ENCODE assay signal across 14 cellular contexts in the genomic region with DNA sequence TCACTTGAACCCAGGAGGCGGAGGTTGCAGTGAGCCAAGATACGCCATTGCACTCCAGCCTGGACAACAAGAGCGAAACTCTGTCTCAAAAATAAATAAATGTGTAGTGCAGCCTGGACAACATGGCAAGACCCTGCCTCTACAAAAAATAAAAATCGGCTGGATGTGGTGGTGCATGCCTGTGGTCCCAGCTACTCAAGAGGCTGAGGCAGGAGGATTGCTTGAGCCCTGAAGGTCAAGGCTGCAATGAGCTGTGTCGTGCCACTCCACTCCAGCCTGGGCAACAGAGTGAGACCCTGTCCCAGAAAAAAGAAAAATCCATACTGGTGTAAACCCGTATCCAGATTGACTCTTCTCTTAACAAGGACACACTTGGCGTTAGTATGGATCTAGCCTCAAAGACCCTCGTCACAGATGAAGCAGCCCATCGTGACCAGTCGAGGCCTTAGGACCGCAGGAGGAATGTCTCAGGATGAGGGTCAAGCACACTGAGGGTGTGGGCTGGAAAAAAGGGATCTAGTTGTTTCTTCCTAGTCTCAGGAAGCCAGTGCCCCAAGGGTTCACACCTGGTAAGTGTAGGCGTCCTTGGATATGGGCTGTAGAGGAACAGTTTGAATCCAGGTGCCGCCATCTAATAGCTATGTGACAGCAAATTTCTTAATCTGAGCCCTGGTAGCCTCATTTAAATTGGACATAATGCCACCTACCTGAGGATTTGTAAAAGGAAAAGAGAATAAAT. TPM values are rescaled to one million over a fixed set of nuclear protein-coding genes. Genes with fewer than 3 reads are reported as not detected.
A peak's percentile ranks its signal among the peaks of the same experiment; 100 is the strongest.
DNase-seq lines count a peak whose midpoint lies in the region; ATAC-seq, FAIRE-seq and TF ChIP-seq lines count a peak whose summit lies in the region.
"Had no signal": no experiment of that assay in that cellular context is flagged by ENCODE, and none has a peak within 500 bp of the region (broad histone marks: within the 10 kb centered on the region; RNA-seq: fewer than 3 reads in every experiment).

No MANE protein-coding gene starts in this region.

- no peak for DNase-seq in activated CD8-positive, alpha-beta memory T cell treated with anti-CD3 and anti-CD28 coated beads, Interleukin-2, amount 10 ng/mL, durations not matched to agents 7 days and 5 days
- DNase-seq in activated CD8-positive, alpha-beta memory T cell treated with anti-CD3 and anti-CD28 coated beads for 24 hours, result no peak
- DNase-seq in K562 (ENCODE audit: extremely low read depth in 1 of 4, low spot score in 3 of 4) (no peak), KBM-7 (no peak)
- no peak for DNase-seq in effector CD8-positive, alpha-beta T cell (lab: John Stamatoyannopoulos, UW)
- DNase-seq: dorsolateral prefrontal cortex, HCEC 1CT, NCI-H1048 had no signal

- H3K4me2 ChIP-seq in K562 (ENCODE audit: insufficient read depth, low read length), result no peak overlapping the region

- H3K36me3 ChIP-seq in K562 (ENCODE audit: control insufficient read depth, insufficient read depth, low read length), result peaks cover 33% of the 10 kb centered on the region; the same call in 2 of the 3 replicates

- peaks cover 23% of the 10 kb centered on the region for H3K4me1 Mint-ChIP-seq in activated CD8-positive, alpha-beta memory T cell treated with anti-CD3 and anti-CD28 coated beads, Interleukin-2, amount 10 ng/mL, durations not matched to agents 7 days and 5 days
- peaks cover 18 to 33% (median 21%) of the 10 kb centered on the region in 3 donors for H3K4me1 Mint-ChIP-seq in IgD-negative memory B cell
- H3K4me1 Mint-ChIP-seq in stimulated activated memory B cell treated with anti-CD40 and anti-IgM and Interleukin-4, amounts not matched to agents 10 μg/mL and 1 μg/mL and 100 μg/mL, for 72 hours, result peaks cover 83% of the 10 kb centered on the region

- H4K20me1 ChIP-seq in K562 (replicated peaks; ENCODE audit: control insufficient read depth, insufficient read depth, low read length), result no peaks in the 10 kb centered on the region

- BruUV-seq in K562 (replicated peaks; lab: Mats Ljungman, UMichigan), result no TSS peak

- 86% methylated on average over 12 of the region's 13 CpGs for WGBS in K562 (ENCODE audit: insufficient coverage, low coverage, missing lambda C conversion rate)

- no peak for FAIRE-seq in K562 (lab: Jason Lieb, UNC)

- intact Hi-C loops in K562 (cut with micrococcal nuclease), result loop anchor here (2.0 to 5.0 kb wide), 2 partner anchors 70 to 89 kb away; a partner anchor contains a TSS

- H3K27ac ChIP-seq in K562 (ENCODE audit: extremely low read depth, low read depth, low read length), result no peak overlapping the region; the same call in 2 of the 3 replicates
- H3K27ac ChIP-seq: prostate gland had no signal

- H3K27me3 ChIP-seq in K562 (ENCODE audit: control insufficient read depth in 2 of 2, insufficient read depth in 2 of 2, low read length in 2 of 2), result no peaks in the 10 kb centered on the region
- H3K27me3 ChIP-seq: dorsolateral prefrontal cortex had no signal

- ATAC-seq in activated CD8-positive, alpha-beta memory T cell treated with anti-CD3 and anti-CD28 coated beads, Interleukin-2, amount 10 ng/mL, durations not matched to agents 7 days and 5 days, result no peak
- ATAC-seq in K562 (no peak), HG03175 (IDR thresholded peaks at IDR 0.05; ENCODE audit: unreplicated experiment) (no peak)
- no peak for ATAC-seq in stimulated activated memory B cell treated with anti-CD40 and anti-IgM and Interleukin-4, amounts not matched to agents 10 μg/mL and 1 μg/mL and 100 μg/mL, for 72 hours

- no peak overlapping the region for H3K4me3 Mint-ChIP-seq in activated CD8-positive, alpha-beta memory T cell treated with anti-CD3 and anti-CD28 coated beads, Interleukin-2, amount 10 ng/mL, durations not matched to agents 7 days and 5 days
- H3K4me3 Mint-ChIP-seq in IgD-negative memory B cell, result peak overlapping the region in 1 of 4 donors; percentile 75
- H3K4me3 Mint-ChIP-seq in stimulated activated memory B cell treated with anti-CD40 and anti-IgM and Interleukin-4, amounts not matched to agents 10 μg/mL and 1 μg/mL and 100 μg/mL, for 72 hours, result no peak overlapping the region

- TF ChIP-seq CTCF in K562 (IDR thresholded peaks at IDR 0.05 in 2 of 3, conservative IDR thresholded peaks at IDR 0.05 in 1 of 3; ENCODE audit: insufficient read depth in 2 of 3, low read depth in 1 of 3, low read length in 3 of 3), result no peak

- peak overlapping the region; percentile 86 for H3K27ac Mint-ChIP-seq in activated CD8-positive, alpha-beta memory T cell treated with anti-CD3 and anti-CD28 coated beads, Interleukin-2, amount 10 ng/mL, durations not matched to agents 7 days and 5 days
- peak overlapping the region; percentile 65 to 98 (median 90) for H3K27ac Mint-ChIP-seq in IgD-negative memory B cell
- H3K27ac Mint-ChIP-seq in stimulated activated memory B cell treated with anti-CD40 and anti-IgM and Interleukin-4, amounts not matched to agents 10 μg/mL and 1 μg/mL and 100 μg/mL, for 72 hours, result peak overlapping the region; percentile 77

- H3K9me1 ChIP-seq in K562 (ENCODE audit: control insufficient read depth, insufficient read depth, low read length), result no peaks in the 10 kb centered on the region

- no peaks in the 10 kb centered on the region for H3K9me3 Mint-ChIP-seq in activated CD8-positive, alpha-beta memory T cell treated with anti-CD3 and anti-CD28 coated beads, Interleukin-2, amount 10 ng/mL, durations not matched to agents 7 days and 5 days (ENCODE audit: low read depth)
- no peaks in the 10 kb centered on the region for H3K9me3 Mint-ChIP-seq in IgD-negative memory B cell
- no peaks in the 10 kb centered on the region for H3K9me3 Mint-ChIP-seq in stimulated activated memory B cell treated with anti-CD40 and anti-IgM and Interleukin-4, amounts not matched to agents 10 μg/mL and 1 μg/mL and 100 μg/mL, for 72 hours

- H3K4me3 ChIP-seq in K562, result no peak overlapping the region
- H3K4me3 ChIP-seq: dorsolateral prefrontal cortex, lung, prostate gland had no signal

- POLR2A ChIA-PET in K562 (lab: Yijun Ruan, JAX), result interaction anchor here (0.5 to 1.5 kb wide), 7 partner anchors 9 to 79 kb away, joined by 3 to 7 read pairs (median 3); no protein-coding TSS in a partner anchor

- no peak for TF ChIP-seq POLR2A in K562 (conservative IDR thresholded peaks at IDR 0.05)

- no peak for TF ChIP-seq EP300 in K562 (IDR thresholded peaks at IDR 0.05; ENCODE audit: low read length)

- H3K36me3 Mint-ChIP-seq in activated CD8-positive, alpha-beta memory T cell treated with anti-CD3 and anti-CD28 coated beads, Interleukin-2, amount 10 ng/mL, durations not matched to agents 7 days and 5 days, result peaks cover 36% of the 10 kb centered on the region
- H3K36me3 Mint-ChIP-seq in IgD-negative memory B cell, result peaks cover 1% of the 10 kb centered on the region
- H3K36me3 Mint-ChIP-seq in stimulated activated memory B cell treated with anti-CD40 and anti-IgM and Interleukin-4, amounts not matched to agents 10 μg/mL and 1 μg/mL and 100 μg/mL, for 72 hours, result peaks cover 37% of the 10 kb centered on the region

- H3K79me2 ChIP-seq in K562 (ENCODE audit: control insufficient read depth, insufficient read depth, low read length), result no peaks in the 10 kb centered on the region

- H3K4me1 ChIP-seq in K562 (replicated peaks in 1 of 2; ENCODE audit: control insufficient read depth in 2 of 2, insufficient read depth in 2 of 2, low read length in 2 of 2), result peaks cover 0 to 3% of the 10 kb centered on the region in 2 experiments; a peak in 3 of 5 replicates
- H3K4me1 ChIP-seq: prostate gland had no signal

- peak overlapping the region; percentile 86; the same call in 1 of the 2 replicates for H2AFZ ChIP-seq in K562 (ENCODE audit: low read depth, low read length)

- no peaks in the 10 kb centered on the region for H3K9me3 ChIP-seq in K562 (replicated peaks; ENCODE audit: control insufficient read depth, insufficient read depth, low read depth, low read length)
- H3K9me3 ChIP-seq: prostate gland had no signal

- no peak overlapping the region for H3K9ac ChIP-seq in K562 (ENCODE audit: insufficient read depth in 1 of 2, low read depth in 2 of 2, low read length in 2 of 2)

- CTCF ChIA-PET in activated CD8-positive, alpha-beta memory T cell treated with anti-CD3 and anti-CD28 coated beads, Interleukin-2, amount 10 ng/mL, durations not matched to agents 7 days and 5 days (lab: Charles Lee), result interaction anchor here (0.5 to 2.5 kb wide), 27 partner anchors 9 to 272 kb away, joined by 3 to 21 read pairs (median 5); a partner anchor contains a TSS
- CTCF ChIA-PET in K562 (lab: Yijun Ruan, JAX; ENCODE audit: low intra/inter-chr PET ratio), result interaction anchor here (1.1 kb wide), 1 partner anchor 71 kb away, joined by 8 read pairs; no protein-coding TSS in a partner anchor

- in situ Hi-C loops in K562 (cut with MboI), result loop anchor here (5.0 kb wide), 1 partner anchor 89 kb away; a partner anchor contains a TSS
- in situ Hi-C loops in KBM-7 (cut with MboI; ENCODE audit: low pct_unique_long_range_greater_than_20kb, low sequenced_read_pairs), result no loop called here

- no peaks in the 10 kb centered on the region for H3K27me3 Mint-ChIP-seq in activated CD8-positive, alpha-beta memory T cell treated with anti-CD3 and anti-CD28 coated beads, Interleukin-2, amount 10 ng/mL, durations not matched to agents 7 days and 5 days
- H3K27me3 Mint-ChIP-seq in IgD-negative memory B cell, result no peaks in the 10 kb centered on the region
- no peaks in the 10 kb centered on the region for H3K27me3 Mint-ChIP-seq in stimulated activated memory B cell treated with anti-CD40 and anti-IgM and Interleukin-4, amounts not matched to agents 10 μg/mL and 1 μg/mL and 100 μg/mL, for 72 hours

- TF ChIP-seq RAD21 in K562 (CRISPR knock-in tag; conservative IDR thresholded peaks at IDR 0.05 in 1 of 2, IDR thresholded peaks at IDR 0.05 in 1 of 2), result no peak

RNA-seq across cellular contexts. Expression of a gene that starts 4.0 kb away (rescaled TPM):
- under 1 TPM; 0.73 to 0.82 TPM for total RNA-seq in activated CD8-positive, alpha-beta memory T cell treated with anti-CD3 and anti-CD28 coated beads, Interleukin-2, amount 10 ng/mL, durations not matched to agents 7 days and 5 days
- polyA plus RNA-seq in IgD-negative memory B cell, result 0.64 TPM
- total RNA-seq in K562 (2011; cell fraction: chromatin; rRNA removed; ENCODE audit: low replicate concordance), result 0.35 TPM in 1 of 2 replicates, not detected in the other
- total RNA-seq in K562 (2011; cell fraction: nucleolus; rRNA removed), result 0.33 TPM in 1 of 2 replicates, not detected in the other
- total RNA-seq in K562 (2011; cell fraction: nucleoplasm; rRNA removed), result 0.22 and 0.38 TPM in 2 replicates
- not detected in 2 replicates for total RNA-seq in K562 (2014; rRNA removed)
- not detected in 2 replicates for total RNA-seq in K562 (2014; rRNA removed; fragmentation: Illumina TruSeq; extraction: Trizol)
- total RNA-seq in K562 (2015; rRNA removed; fragmentation: Illumina TruSeq; extraction: Trizol), result not detected in 2 replicates
- not detected in 2 replicates for total RNA-seq in K562 (2021)
- polyA plus RNA-seq in K562 (2011; rRNA removed), result not detected in 2 replicates
- polyA plus RNA-seq in K562 (2011; cell fraction: cytosol; rRNA removed), result 0.04 TPM in 1 of 2 replicates, not detected in the other
- polyA plus RNA-seq in K562 (2011; cell fraction: nucleus; rRNA removed), result 0.07 and 0.09 TPM in 2 replicates
- polyA plus RNA-seq in K562 (2012), result 0.08 TPM in 1 of 2 replicates, not detected in the other
- not detected in 2 replicates for polyA plus RNA-seq in K562 (2014; fragmentation: Illumina TruSeq; extraction: Trizol)
- not detected for polyA plus RNA-seq in K562 (2014; fragmentation: Nextera tagmentation; extraction: Ambion mirVana)
- polyA plus RNA-seq in K562 (2014; rRNA removed), result not detected in 2 replicates
- not detected in 2 replicates for polyA minus RNA-seq in K562 (2011; rRNA and poly(A)+ RNA removed)
- polyA minus RNA-seq in K562 (2011; cell fraction: cytosol; rRNA and poly(A)+ RNA removed), result not detected in 2 replicates
- not detected in 2 replicates for polyA minus RNA-seq in K562 (2011; cell fraction: nucleus; rRNA and poly(A)+ RNA removed)
- polyA plus RNA-seq: AG04450 had no signal

RNA-seq across cellular contexts. Expression of a gene that starts 13.2 kb away (rescaled TPM):
- total RNA-seq in activated CD8-positive, alpha-beta memory T cell treated with anti-CD3 and anti-CD28 coated beads, Interleukin-2, amount 10 ng/mL, durations not matched to agents 7 days and 5 days, result 10 to 100 TPM; 49.5 to 61.4 TPM
- 82.0 TPM for polyA plus RNA-seq in IgD-negative memory B cell
- total RNA-seq in K562 (2011; cell fraction: chromatin; rRNA removed; ENCODE audit: low replicate concordance), result 32.1 and 75.8 TPM in 2 replicates
- total RNA-seq in K562 (2011; cell fraction: nucleolus; rRNA removed), result 53.4 and 63.2 TPM in 2 replicates
- total RNA-seq in K562 (2011; cell fraction: nucleoplasm; rRNA removed), result 39.5 and 41.6 TPM in 2 replicates
- total RNA-seq in K562 (2014; rRNA removed), result 156 and 197 TPM in 2 replicates
- 62.2 and 77.6 TPM in 2 replicates for total RNA-seq in K562 (2014; rRNA removed; fragmentation: Illumina TruSeq; extraction: Trizol)
- 94.1 and 99.2 TPM in 2 replicates for total RNA-seq in K562 (2015; rRNA removed; fragmentation: Illumina TruSeq; extraction: Trizol)
- 87.7 and 96.9 TPM in 2 replicates for total RNA-seq in K562 (2021)
- polyA plus RNA-seq in K562 (2011; rRNA removed), result 39.5 and 47.3 TPM in 2 replicates
- 74.7 and 140 TPM in 2 replicates for polyA plus RNA-seq in K562 (2011; cell fraction: cytosol; rRNA removed)
- polyA plus RNA-seq in K562 (2011; cell fraction: nucleus; rRNA removed), result 86.2 and 95.8 TPM in 2 replicates
- 76.3 and 79.7 TPM in 2 replicates for polyA plus RNA-seq in K562 (2012)
- 135 and 139 TPM in 2 replicates for polyA plus RNA-seq in K562 (2014; fragmentation: Illumina TruSeq; extraction: Trizol)
- polyA plus RNA-seq in K562 (2014; fragmentation: Nextera tagmentation; extraction: Ambion mirVana), result 1 to 10 TPM; 5.7 to 8.9 TPM
- polyA plus RNA-seq in K562 (2014; rRNA removed), result 133 and 156 TPM in 2 replicates
- polyA minus RNA-seq in K562 (2011; rRNA and poly(A)+ RNA removed), result 38.7 and 46.6 TPM in 2 replicates
- 31.6 and 40.7 TPM in 2 replicates for polyA minus RNA-seq in K562 (2011; cell fraction: cytosol; rRNA and poly(A)+ RNA removed)
- polyA minus RNA-seq in K562 (2011; cell fraction: nucleus; rRNA and poly(A)+ RNA removed), result 18.7 and 26.5 TPM in 2 replicates

RNA-seq across cellular contexts. Expression of a gene that starts 13.5 kb away (rescaled TPM):
- total RNA-seq in activated CD8-positive, alpha-beta memory T cell treated with anti-CD3 and anti-CD28 coated beads, Interleukin-2, amount 10 ng/mL, durations not matched to agents 7 days and 5 days, result 10 to 100 TPM; 37.6 to 40.7 TPM
- 126 TPM for polyA plus RNA-seq in IgD-negative memory B cell
- total RNA-seq in K562 (2011; cell fraction: chromatin; rRNA removed; ENCODE audit: low replicate concordance), result 14.5 and 65.7 TPM in 2 replicates
- total RNA-seq in K562 (2011; cell fraction: nucleolus; rRNA removed), result 43.7 and 53.7 TPM in 2 replicates
- 35.0 and 68.9 TPM in 2 replicates for total RNA-seq in K562 (2011; cell fraction: nucleoplasm; rRNA removed)
- 50.2 and 55.7 TPM in 2 replicates for total RNA-seq in K562 (2014; rRNA removed)
- 17.5 and 26.0 TPM in 2 replicates for total RNA-seq in K562 (2014; rRNA removed; fragmentation: Illumina TruSeq; extraction: Trizol)
- total RNA-seq in K562 (2015; rRNA removed; fragmentation: Illumina TruSeq; extraction: Trizol), result 32.3 and 34.0 TPM in 2 replicates
- 59.5 and 60.1 TPM in 2 replicates for total RNA-seq in K562 (2021)
- polyA plus RNA-seq in K562 (2011; rRNA removed), result 37.2 and 41.2 TPM in 2 replicates
- polyA plus RNA-seq in K562 (2011; cell fraction: cytosol; rRNA removed), result 44.5 and 73.0 TPM in 2 replicates
- 74.3 and 129 TPM in 2 replicates for polyA plus RNA-seq in K562 (2011; cell fraction: nucleus; rRNA removed)
- polyA plus RNA-seq in K562 (2012), result 59.7 and 79.4 TPM in 2 replicates
- polyA plus RNA-seq in K562 (2014; fragmentation: Illumina TruSeq; extraction: Trizol), result 64.2 and 68.2 TPM in 2 replicates
- 100 to 1,000 TPM in 1 of 2 experiments, 10 to 100 TPM in 1; 89.1 to 105 TPM for polyA plus RNA-seq in K562 (2014; fragmentation: Nextera tagmentation; extraction: Ambion mirVana)
- polyA plus RNA-seq in K562 (2014; rRNA removed), result 80.6 and 85.2 TPM in 2 replicates
- polyA minus RNA-seq in K562 (2011; rRNA and poly(A)+ RNA removed), result 8.8 and 9.5 TPM in 2 replicates
- 11.2 and 13.5 TPM in 2 replicates for polyA minus RNA-seq in K562 (2011; cell fraction: cytosol; rRNA and poly(A)+ RNA removed)
- polyA minus RNA-seq in K562 (2011; cell fraction: nucleus; rRNA and poly(A)+ RNA removed), result 11.0 and 18.3 TPM in 2 replicates

RNA-seq across cellular contexts. Expression of a gene that starts 35.5 kb away (rescaled TPM):
- total RNA-seq in activated CD8-positive, alpha-beta memory T cell treated with anti-CD3 and anti-CD28 coated beads, Interleukin-2, amount 10 ng/mL, durations not matched to agents 7 days and 5 days, result 10 to 100 TPM; 51.5 to 72.4 TPM
- polyA plus RNA-seq in IgD-negative memory B cell (147 TPM), K562 (2011; rRNA removed) (45.9 and 66.8 TPM in 2 replicates), K562 (2014; fragmentation: Illumina TruSeq; extraction: Trizol) (105 and 112 TPM in 2 replicates), K562 (2014; fragmentation: Nextera tagmentation; extraction: Ambion mirVana) (10 to 100 TPM; 14.2 to 35.6 TPM), K562 (2014; rRNA removed) (47.0 and 49.5 TPM in 2 replicates)
- total RNA-seq in K562 (2011; cell fraction: chromatin; rRNA removed; ENCODE audit: low replicate concordance), result 60.5 and 126 TPM in 2 replicates
- total RNA-seq in K562 (2011; cell fraction: nucleolus; rRNA removed), result 123 and 144 TPM in 2 replicates
- 126 and 128 TPM in 2 replicates for total RNA-seq in K562 (2011; cell fraction: nucleoplasm; rRNA removed)
- total RNA-seq in K562 (2014; rRNA removed) (64.8 and 71.4 TPM in 2 replicates), K562 (2014; rRNA removed; fragmentation: Illumina TruSeq; extraction: Trizol) (56.6 and 59.2 TPM in 2 replicates), K562 (2015; rRNA removed; fragmentation: Illumina TruSeq; extraction: Trizol) (43.7 and 46.8 TPM in 2 replicates), K562 (2021) (90.7 and 102 TPM in 2 replicates)
- 68.3 and 77.4 TPM in 2 replicates for polyA plus RNA-seq in K562 (2011; cell fraction: cytosol; rRNA removed)
- 111 and 118 TPM in 2 replicates for polyA plus RNA-seq in K562 (2011; cell fraction: nucleus; rRNA removed)
- polyA plus RNA-seq in K562 (2012), result 77.9 and 194 TPM in 2 replicates
- 37.4 and 39.0 TPM in 2 replicates for polyA minus RNA-seq in K562 (2011; rRNA and poly(A)+ RNA removed)
- 26.7 and 30.6 TPM in 2 replicates for polyA minus RNA-seq in K562 (2011; cell fraction: cytosol; rRNA and poly(A)+ RNA removed)
- polyA minus RNA-seq in K562 (2011; cell fraction: nucleus; rRNA and poly(A)+ RNA removed), result 15.1 and 18.2 TPM in 2 replicates

RNA-seq across cellular contexts. Expression of a gene that starts 39.8 kb away (rescaled TPM):
- total RNA-seq in activated CD8-positive, alpha-beta memory T cell treated with anti-CD3 and anti-CD28 coated beads, Interleukin-2, amount 10 ng/mL, durations not matched to agents 7 days and 5 days, result 100 to 1,000 TPM; 742 to 839 TPM
- polyA plus RNA-seq in IgD-negative memory B cell (862 TPM), K562 (2011; rRNA removed) (178 and 187 TPM in 2 replicates), K562 (2014; fragmentation: Illumina TruSeq; extraction: Trizol) (127 and 152 TPM in 2 replicates), K562 (2014; fragmentation: Nextera tagmentation; extraction: Ambion mirVana) (100 to 1,000 TPM in 1 of 2 experiments, 10 to 100 TPM in 1; 94.0 to 103 TPM), K562 (2014; rRNA removed) (122 and 126 TPM in 2 replicates)
- 76.3 and 157 TPM in 2 replicates for total RNA-seq in K562 (2011; cell fraction: chromatin; rRNA removed; ENCODE audit: low replicate concordance)
- 62.8 and 63.7 TPM in 2 replicates for total RNA-seq in K562 (2011; cell fraction: nucleolus; rRNA removed)
- 86.4 and 141 TPM in 2 replicates for total RNA-seq in K562 (2011; cell fraction: nucleoplasm; rRNA removed)
- total RNA-seq in K562 (2014; rRNA removed) (81.9 and 83.6 TPM in 2 replicates), K562 (2014; rRNA removed; fragmentation: Illumina TruSeq; extraction: Trizol) (89.4 and 93.0 TPM in 2 replicates), K562 (2015; rRNA removed; fragmentation: Illumina TruSeq; extraction: Trizol) (101 and 111 TPM in 2 replicates), K562 (2021) (81.4 and 91.5 TPM in 2 replicates)
- 127 and 144 TPM in 2 replicates for polyA plus RNA-seq in K562 (2011; cell fraction: cytosol; rRNA removed)
- polyA plus RNA-seq in K562 (2011; cell fraction: nucleus; rRNA removed), result 90.4 and 115 TPM in 2 replicates
- polyA plus RNA-seq in K562 (2012), result 81.6 and 89.0 TPM in 2 replicates
- polyA minus RNA-seq in K562 (2011; rRNA and poly(A)+ RNA removed), result 120 and 128 TPM in 2 replicates
- polyA minus RNA-seq in K562 (2011; cell fraction: cytosol; rRNA and poly(A)+ RNA removed), result 60.8 and 105 TPM in 2 replicates
- polyA minus RNA-seq in K562 (2011; cell fraction: nucleus; rRNA and poly(A)+ RNA removed), result 38.5 and 57.2 TPM in 2 replicates
